8 cellular contexts compared by ENCODE assay signal in genomic region chr6:105402981-105403935, GRCh38. TPM values are rescaled to one million over a fixed set of nuclear protein-coding genes. Genes with fewer than 3 reads are reported as not detected.
DNase-seq lines count a peak whose midpoint lies in the region; ATAC-seq and TF ChIP-seq lines count a peak whose summit lies in the region.

Gene PREP (minus strand): TSS chr6:105403082. CDS start chr6:105402891, 191 bp downstream.

- peak within 1 kb of the TSS; percentile 74 for H3K27ac Mint-ChIP-seq in activated B cell treated with CpG ODN at 0.5 μM for 24 hours

- DNase-seq in AG09309 (ENCODE audit: low read depth): peak; percentile 35
- DNase-seq in NCI-H2196 (lab: John Stamatoyannopoulos, UW; ENCODE audit: unreplicated experiment): peak; percentile 85
- peak; percentile 85 for DNase-seq in activated B cell treated with CpG ODN at 0.5 μM for 24 hours
- peak; percentile 86 to 94 for DNase-seq in cardiac fibroblast (ENCODE audit: low read depth in 2 of 2)
- peak; percentile 91 for DNase-seq in iris pigment epithelial cell (ENCODE audit: low read depth)
- peak; percentile 71 to 72 for DNase-seq in stimulated activated CD4-positive, alpha-beta T cell treated with anti-CD3 and anti-CD28 coated beads, Interleukin-12 subunit alpha, Interleukin-12 subunit beta, amount 100 ng/mL, for 24 hours (ENCODE audit: low read depth in 2 of 2)

- ATAC-seq in GM18870 (IDR thresholded peaks at IDR 0.05; ENCODE audit: unreplicated experiment) (peak; percentile 66), HG03108 (IDR thresholded peaks at IDR 0.05; ENCODE audit: unreplicated experiment) (peak; percentile 95), activated B cell treated with CpG ODN at 0.5 μM for 24 hours (ENCODE audit: low read depth) (peak; percentile 95)

- intact Hi-C loops in activated B cell treated with CpG ODN at 0.5 μM for 24 hours (cut with micrococcal nuclease): loop anchor here (1.0 to 5.0 kb wide), 5 partner anchors 86 to 1625 kb away; partner anchors contain the start of genes ATG5, HACE1 and MTRES1

- H3K4me3 ChIP-seq in AG09309 (ENCODE audit: control insufficient read depth, low read depth, low read length) (peak within 1 kb of the TSS; percentile 89), cardiac fibroblast (replicated peaks in 1 of 2; ENCODE audit: low read depth in 2 of 2, low read length in 2 of 2) (peak within 1 kb of the TSS; percentile 92 to 99)

- CTCF ChIA-PET in activated B cell treated with CpG ODN at 0.5 μM for 24 hours (lab: Charles Lee): interaction anchor here (1.0 to 1.2 kb wide), 3 partner anchors 313 to 326 kb away, joined by 3 to 13 read pairs (median 4); no protein-coding TSS in a partner anchor

- H3K36me3 Mint-ChIP-seq in activated B cell treated with CpG ODN at 0.5 μM for 24 hours (ENCODE audit: low read depth): peaks cover 4% of the 10 kb centered on the region

- POLR2A ChIA-PET in activated B cell treated with CpG ODN at 0.5 μM for 24 hours (lab: Charles Lee): interaction anchor here (0.7 to 1.1 kb wide), 2 partner anchors 477 to 760 kb away, joined by 3 to 5 read pairs; no protein-coding TSS in a partner anchor

- peaks cover 37% of the 10 kb centered on the region for H3K4me1 Mint-ChIP-seq in activated B cell treated with CpG ODN at 0.5 μM for 24 hours

- peak within 1 kb of the TSS; percentile 93 for H3K4me3 Mint-ChIP-seq in activated B cell treated with CpG ODN at 0.5 μM for 24 hours

- peak; percentile 84 for TF ChIP-seq CTCF in AG09309 (IDR thresholded peaks at IDR 0.05; ENCODE audit: control insufficient read depth, insufficient read depth, low read depth, low read length, missing control alignments)
- peak; percentile 48 for TF ChIP-seq CTCF in activated B cell treated with CpG ODN at 0.5 μM for 24 hours (IDR thresholded peaks at IDR 0.05)
- TF ChIP-seq CTCF in cardiac fibroblast (IDR thresholded peaks at IDR 0.05; ENCODE audit: low read depth, low read length): peak; percentile 89

- H3K27me3 Mint-ChIP-seq in activated B cell treated with CpG ODN at 0.5 μM for 24 hours: peaks cover 14% of the 10 kb centered on the region

- no peaks in the 10 kb centered on the region for H3K9me3 Mint-ChIP-seq in activated B cell treated with CpG ODN at 0.5 μM for 24 hours

RNA-seq across cellular contexts. Expression of gene PREP, which starts in this region (rescaled TPM):
- total RNA-seq in activated B cell treated with CpG ODN at 0.5 μM for 24 hours: 31.1 and 31.3 TPM in 2 replicates

Comparison
In these comparisons a context has a peak if more than half of its experiments do, and no peak if none do; other contexts are left out.
1. Peak in every context shown above with its lines: DNase-seq, ATAC-seq and H3K4me3 ChIP-seq.
2. DNase-seq: peak in every context shown above with its lines; median percentile 91 in iris pigment epithelial cell; 90 in cardiac fibroblast; 85 in NCI-H2196; 85 in activated B cell treated with CpG ODN at 0.5 μM for 24 hours; 72 in stimulated activated CD4-positive, alpha-beta T cell treated with anti-CD3 and anti-CD28 coated beads, Interleukin-12 subunit alpha, Interleukin-12 subunit beta, amount 100 ng/mL, for 24 hours; 35 in AG09309.